Comparison of ENCODE assay signal across 26 cellular contexts in the genomic region with DNA sequence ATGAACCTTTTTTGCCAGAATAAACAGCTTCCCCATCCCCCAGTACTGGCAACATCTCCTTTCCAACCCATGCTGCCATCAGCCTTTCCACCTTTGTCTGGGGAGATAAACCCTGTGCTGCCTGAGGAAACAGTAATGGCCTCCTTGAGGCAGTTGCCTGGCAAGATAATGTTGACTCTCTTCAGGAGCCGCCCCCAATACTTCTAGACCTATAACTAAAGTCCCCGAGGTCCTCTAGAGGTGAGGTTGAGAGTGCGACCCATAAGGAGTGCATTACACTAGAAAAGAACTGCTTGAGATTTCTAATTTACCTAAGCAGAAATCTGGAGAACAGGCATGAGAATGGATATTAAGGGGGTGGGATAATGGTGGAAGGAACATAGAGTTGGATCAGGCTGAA.
DNase-seq lines count a peak whose midpoint lies in the region; ATAC-seq and TF ChIP-seq lines count a peak whose summit lies in the region.
"Had no signal": no experiment of that assay in that cellular context is flagged by ENCODE, and none has a peak within 500 bp of the region (broad histone marks: within the 10 kb centered on the region; RNA-seq: fewer than 3 reads in every experiment).

No MANE protein-coding gene starts in this region.

- H3K36me3 ChIP-seq in NT2/D1 (ENCODE audit: insufficient read depth, insufficient read length, low read length) = no peaks in the 10 kb centered on the region
- no peaks in the 10 kb centered on the region for H3K36me3 ChIP-seq in Caco-2 (ENCODE audit: control insufficient read depth, insufficient read depth, low read length)
- H3K36me3 ChIP-seq: SJSA1 had no signal

- TF ChIP-seq CTCF in H9 (conservative IDR thresholded peaks at IDR 0.05) (peak; percentile 44), WTC11 (IDR thresholded peaks at IDR 0.05) (no peak), Caco-2 (IDR thresholded peaks at IDR 0.05; ENCODE audit: insufficient read depth in 1 of 2, low read depth in 1 of 2, low read length in 1 of 2, severe bottlenecking in 1 of 2, unreplicated experiment in 1 of 2) (no peak)

- H3K4me3 ChIP-seq in NT2/D1 (ENCODE audit: insufficient read length, low read depth) (no peak overlapping the region), Caco-2 (ENCODE audit: low read depth, low read length) (no peak overlapping the region)
- H3K4me3 ChIP-seq: A549, PC-9, SJSA1 had no signal

- no peaks in the 10 kb centered on the region for H4K20me1 ChIP-seq in H9 (ENCODE audit: control insufficient read depth, insufficient read depth, insufficient read length)

- H3K9ac ChIP-seq in H9 (ENCODE audit: extremely low read depth, insufficient read length, low read length) (no peak overlapping the region), NT2/D1 (ENCODE audit: insufficient read length, low read depth) (no peak overlapping the region)

- H4K8ac ChIP-seq in H9 (replicated peaks; ENCODE audit: insufficient read length, low read depth, low read length) = no peak overlapping the region

- no peaks in the 10 kb centered on the region for H3K4me1 ChIP-seq in H9 (ENCODE audit: insufficient read depth, low read length)
- H3K4me1 ChIP-seq in NT2/D1 (ENCODE audit: insufficient read depth, insufficient read length) = no peaks in the 10 kb centered on the region
- H3K4me1 ChIP-seq in Caco-2 = no peaks in the 10 kb centered on the region
- H3K4me1 ChIP-seq: A549, SJSA1 had no signal

- CTCF ChIA-PET in WTC11 (lab: Charles Lee) = no interaction called here
- CTCF ChIA-PET in Caco-2 (lab: Charles Lee) = no interaction called here

- H3K9me3 Mint-ChIP-seq in H9 (no peaks in the 10 kb centered on the region), WTC11 (peaks cover 5% of the 10 kb centered on the region; the same call in 1 of the 2 replicates), Caco-2 (ENCODE audit: unreplicated experiment) (no peaks in the 10 kb centered on the region)

- DNase-seq in H9 = peak; percentile 31
- peak; percentile 9 for DNase-seq in NT2/D1 (ENCODE audit: low read depth, low spot score)
- peak; percentile 13 for DNase-seq in WTC11 (ENCODE audit: low spot score)
- DNase-seq in iPS-NIHi7 (ENCODE audit: extremely low spot score) = peak; percentile 21
- DNase-seq in GM03348 (ENCODE audit: low spot score) = no peak
- DNase-seq in AML-193 (lab: John Stamatoyannopoulos, UW) = no peak
- DNase-seq in Caco-2 = no peak
- DNase-seq: CD8-positive, alpha-beta memory T cell; GOT3; Karpas-422; NCI-H1092; NCI-H1417 treated with DMSO at 0.1 percent for 48 hours; NCI-H1694 treated with DMSO at 0.1 percent for 48 hours; NCI-H2081; NCI-H2171 treated with DMSO at 0.1 percent for 48 hours; NCI-H345; NCI-H510A treated with DMSO at 0.1 percent for 48 hours; NCI-H748 treated with DMSO at 0.1 percent for 48 hours; PC-9; Right ventricle myocardium superior; T-helper 2 cell had no signal

- H3K18ac ChIP-seq in H9 (ENCODE audit: insufficient read length, low read depth, low read length) = no peak overlapping the region

- no peak overlapping the region for H4K91ac ChIP-seq in H9 (ENCODE audit: insufficient read length, low read depth, low read length)

- H4K5ac ChIP-seq in H9 (ENCODE audit: insufficient read length, low read depth, low read length) = no peak overlapping the region

- no peak overlapping the region for H3T11ph ChIP-seq in H9 (ENCODE audit: low read length)

- H3K4me3 Mint-ChIP-seq in H9 (no peak overlapping the region), WTC11 (no peak overlapping the region), Caco-2 (ENCODE audit: unreplicated experiment) (no peak overlapping the region)
- H3K4me3 Mint-ChIP-seq: B cell; CD14-positive monocyte; CD8-positive, alpha-beta memory T cell had no signal

- no peaks in the 10 kb centered on the region for H3K23me2 ChIP-seq in H9 (ENCODE audit: insufficient read length, low read depth, low read length, poor library complexity, severe bottlenecking)

- no peak overlapping the region for H3K27ac ChIP-seq in H9 (ENCODE audit: insufficient read length, low read depth, low read length)
- H3K27ac ChIP-seq: A549, HL-60, PC-9, SJSA1 had no signal

- no peaks in the 10 kb centered on the region for H3K4me1 Mint-ChIP-seq in H9
- no peaks in the 10 kb centered on the region for H3K4me1 Mint-ChIP-seq in WTC11
- H3K4me1 Mint-ChIP-seq in Caco-2 (ENCODE audit: low read depth, unreplicated experiment) = no peaks in the 10 kb centered on the region
- H3K4me1 Mint-ChIP-seq: B cell; CD14-positive monocyte; CD8-positive, alpha-beta memory T cell had no signal

- POLR2A ChIA-PET in WTC11 (lab: Charles Lee) (no interaction called here), Caco-2 (lab: Charles Lee) (no interaction called here)

- no peak overlapping the region for H2BK20ac ChIP-seq in H9 (ENCODE audit: low read depth, low read length, poor library complexity, severe bottlenecking)

- no peak overlapping the region for H3K4ac ChIP-seq in H9 (ENCODE audit: low read depth, low read length)

- H3K36me3 Mint-ChIP-seq in H9 (ENCODE audit: insufficient read depth in 1 of 3, low read depth in 3 of 3) (no peaks in the 10 kb centered on the region), WTC11 (no peaks in the 10 kb centered on the region), Caco-2 (ENCODE audit: insufficient read depth, unreplicated experiment) (no peaks in the 10 kb centered on the region)
- H3K36me3 Mint-ChIP-seq: CD14-positive monocyte had no signal

- ATAC-seq in WTC11 = peak; percentile 99
- ATAC-seq: A549 had no signal

- intact Hi-C loops in Caco-2 (cut with micrococcal nuclease; ENCODE audit: unreplicated experiment) = no loop called here

- no peaks in the 10 kb centered on the region for H3K79me2 ChIP-seq in H9 (ENCODE audit: insufficient read depth, low read length)

- no peak overlapping the region for H3K14ac ChIP-seq in H9 (ENCODE audit: insufficient read depth, low read length)

- no peaks in the 10 kb centered on the region for H3K9me3 ChIP-seq in H9 (ENCODE audit: control insufficient read depth, low read depth, low read length)
- H3K9me3 ChIP-seq in NT2/D1 (ENCODE audit: insufficient read depth, low read length) = no peaks in the 10 kb centered on the region
- H3K9me3 ChIP-seq in Caco-2 = no peaks in the 10 kb centered on the region
- H3K9me3 ChIP-seq: A549, SJSA1 had no signal

- no peak overlapping the region for H3K23ac ChIP-seq in H9 (ENCODE audit: insufficient read length, low read depth, low read length)

- no peaks in the 10 kb centered on the region for H3K79me1 ChIP-seq in H9 (ENCODE audit: insufficient read depth, low read depth, low read length, poor library complexity, severe bottlenecking)

- no peak overlapping the region for H2BK12ac ChIP-seq in H9 (ENCODE audit: insufficient read length, low read depth, low read length)

- no peak overlapping the region for H2BK15ac ChIP-seq in H9 (ENCODE audit: low read depth, low read length)

- no peak overlapping the region for H2AK5ac ChIP-seq in H9 (ENCODE audit: insufficient read length, low read length)

- no peak overlapping the region for H3K4me2 ChIP-seq in H9 (ENCODE audit: insufficient read depth, insufficient read length, low read length)
- H3K4me2 ChIP-seq: A549, PC-9 had no signal

- no TSS peak for BruUV-seq in Caco-2 (replicated peaks; lab: Mats Ljungman, UMichigan)

- H3K56ac ChIP-seq in H9 (ENCODE audit: insufficient read length, low read depth, low read length) = no peak overlapping the region

- H2AFZ ChIP-seq in H9 (ENCODE audit: low read length) = no peak overlapping the region
- H2AFZ ChIP-seq: PC-9 had no signal

- H2BK5ac ChIP-seq in H9 (ENCODE audit: insufficient read length, low read length) = no peak overlapping the region

- H3K27me3 Mint-ChIP-seq in H9 (ENCODE audit: low read depth) (no peaks in the 10 kb centered on the region), WTC11 (ENCODE audit: low read depth) (no peaks in the 10 kb centered on the region), Caco-2 (ENCODE audit: insufficient read depth, unreplicated experiment) (no peaks in the 10 kb centered on the region)
- H3K27me3 Mint-ChIP-seq: B cell; CD8-positive, alpha-beta memory T cell had no signal

- H3K27me3 ChIP-seq in H9 (ENCODE audit: insufficient read depth, low read length) (no peaks in the 10 kb centered on the region), NT2/D1 (ENCODE audit: insufficient read depth, insufficient read length) (no peaks in the 10 kb centered on the region), Caco-2 (replicated peaks; ENCODE audit: control insufficient read depth, insufficient read depth, low read length) (no peaks in the 10 kb centered on the region)
- H3K27me3 ChIP-seq: SJSA1 had no signal

- no peak overlapping the region for H3K27ac Mint-ChIP-seq in H9
- no peak overlapping the region for H3K27ac Mint-ChIP-seq in WTC11
- H3K27ac Mint-ChIP-seq in Caco-2 (ENCODE audit: unreplicated experiment) = no peak overlapping the region
- H3K27ac Mint-ChIP-seq: B cell; CD14-positive monocyte; CD8-positive, alpha-beta memory T cell had no signal

- H2BK120ac ChIP-seq in H9 (ENCODE audit: low read depth, low read length, poor library complexity, severe bottlenecking) = no peak overlapping the region

- no CpG with 5 or more reads among the region's 3 CpGs for whole genome bisulfite sequencing in H9 (ENCODE audit: extremely low coverage, insufficient read length, low lambda C conversion rate)

TF ChIP-seq in WTC11, 78 proteins besides CTCF, POLR2A, EP300 and RAD21 (continues in another document):
- no peak for TF ChIP-seq PRRX2 (CRISPR knock-in tag; IDR thresholded peaks at IDR 0.05)
- TF ChIP-seq, protein P1, sequence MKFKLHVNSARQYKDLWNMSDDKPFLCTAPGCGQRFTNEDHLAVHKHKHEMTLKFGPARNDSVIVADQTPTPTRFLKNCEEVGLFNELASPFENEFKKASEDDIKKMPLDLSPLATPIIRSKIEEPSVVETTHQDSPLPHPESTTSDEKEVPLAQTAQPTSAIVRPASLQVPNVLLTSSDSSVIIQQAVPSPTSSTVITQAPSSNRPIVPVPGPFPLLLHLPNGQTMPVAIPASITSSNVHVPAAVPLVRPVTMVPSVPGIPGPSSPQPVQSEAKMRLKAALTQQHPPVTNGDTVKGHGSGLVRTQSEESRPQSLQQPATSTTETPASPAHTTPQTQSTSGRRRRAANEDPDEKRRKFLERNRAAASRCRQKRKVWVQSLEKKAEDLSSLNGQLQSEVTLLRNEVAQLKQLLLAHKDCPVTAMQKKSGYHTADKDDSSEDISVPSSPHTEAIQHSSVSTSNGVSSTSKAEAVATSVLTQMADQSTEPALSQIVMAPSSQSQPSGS (CRISPR knock-in tag; IDR thresholded peaks at IDR 0.05; ENCODE audit: borderline replicate concordance, low read depth) = no peak
- TF ChIP-seq ETV6 (CRISPR knock-in tag; IDR thresholded peaks at IDR 0.05) = no peak
- no peak for TF ChIP-seq TEAD1 (CRISPR knock-in tag; IDR thresholded peaks at IDR 0.05)
- TF ChIP-seq, protein P2, sequence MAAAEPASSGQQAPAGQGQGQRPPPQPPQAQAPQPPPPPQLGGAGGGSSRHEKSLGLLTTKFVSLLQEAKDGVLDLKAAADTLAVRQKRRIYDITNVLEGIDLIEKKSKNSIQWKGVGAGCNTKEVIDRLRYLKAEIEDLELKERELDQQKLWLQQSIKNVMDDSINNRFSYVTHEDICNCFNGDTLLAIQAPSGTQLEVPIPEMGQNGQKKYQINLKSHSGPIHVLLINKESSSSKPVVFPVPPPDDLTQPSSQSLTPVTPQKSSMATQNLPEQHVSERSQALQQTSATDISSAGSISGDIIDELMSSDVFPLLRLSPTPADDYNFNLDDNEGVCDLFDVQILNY (CRISPR knock-in tag; IDR thresholded peaks at IDR 0.05) = no peak
- TF ChIP-seq ZNF121 (CRISPR knock-in tag; IDR thresholded peaks at IDR 0.05) = no peak

Comparison
In these comparisons a context has a peak if more than half of its experiments do, and no peak if none do; other contexts are left out.
1. DNase-seq: peak in H9 (single experiment), NT2/D1 (single experiment), WTC11 (single experiment) and iPS-NIHi7 (single experiment); none in GM03348 (single experiment), AML-193 (0 of 2) and Caco-2 (0 of 2).